In genomic region chr14:95222151-95222631, GRCh38 we compare ENCODE assay signal across 13 cellular contexts.
DNase-seq lines count a peak whose midpoint lies in the region; ATAC-seq, FAIRE-seq and TF ChIP-seq lines count a peak whose summit lies in the region.
"Had no signal": no experiment of that assay in that cellular context is flagged by ENCODE, and none has a peak within 500 bp of the region (broad histone marks: within the 10 kb centered on the region; RNA-seq: fewer than 3 reads in every experiment).

No MANE protein-coding gene starts in this region.

- H3K4me3 ChIP-seq in cardiac fibroblast (replicated peaks in 1 of 2; ENCODE audit: low read depth in 2 of 2, low read length in 2 of 2) = no peak overlapping the region
- H3K4me3 ChIP-seq in HepG2 (replicated peaks in 1 of 3; ENCODE audit: insufficient read depth in 1 of 3, low read depth in 2 of 3, low read length in 3 of 3) = no peak overlapping the region
- H3K4me3 ChIP-seq in thyroid gland (replicated peaks in 1 of 3) = no peak overlapping the region
- H3K4me3 ChIP-seq: ovary, stomach had no signal

- POLR2A ChIA-PET in HepG2 (lab: Yijun Ruan, JAX) = no interaction called here

- H2AFZ ChIP-seq in HepG2 (ENCODE audit: low read length) = no peak overlapping the region

- no peak for TF ChIP-seq POLR2A in HepG2 (IDR thresholded peaks at IDR 0.05; ENCODE audit: insufficient read depth in 1 of 2, low read depth in 2 of 2, low read length in 2 of 2)
- TF ChIP-seq POLR2A in thyroid gland (IDR thresholded peaks at IDR 0.05) = no peak

- CTCF ChIA-PET in HepG2 (lab: Yijun Ruan, JAX; ENCODE audit: low intra/inter-chr PET ratio, low total read pairs) = no interaction called here

- no peaks in the 10 kb centered on the region for H3K9me3 ChIP-seq in HepG2 (ENCODE audit: low read length)
- no peaks in the 10 kb centered on the region for H3K9me3 ChIP-seq in thyroid gland
- H3K9me3 ChIP-seq: ovary, stomach had no signal

- TF ChIP-seq CTCF in cardiac fibroblast (IDR thresholded peaks at IDR 0.05; ENCODE audit: low read depth, low read length) (no peak), HepG2 (CRISPR knock-in tag; IDR thresholded peaks at IDR 0.05) (no peak), thyroid gland (IDR thresholded peaks at IDR 0.05) (peak in 1 of 6 experiments; percentile 3)

- no peaks in the 10 kb centered on the region for H4K20me1 ChIP-seq in HepG2 (ENCODE audit: insufficient read depth, low read length)

- in situ Hi-C loops in HepG2 (cut with HindIII; ENCODE audit: extremely low pct_ligation_motif_present, low pct_unique_long_range_greater_than_20kb) = no loop called here

- BruUV-seq in HepG2 (replicated peaks; lab: Mats Ljungman, UMichigan) = no TSS peak

- 79% methylated on average over 10 of the region's 10 CpGs for WGBS in HepG2 (ENCODE audit: low lambda C conversion rate)
- WGBS in thyroid gland, 2 donors = 64 to 72% methylated on average over 10 of the region's 10 CpGs

- no peaks in the 10 kb centered on the region for H3K79me2 ChIP-seq in HepG2 (ENCODE audit: insufficient read depth, low read length)

- peaks cover 0 to 19% of the 10 kb centered on the region in 2 experiments; a peak in 2 of 5 replicates for H3K36me3 ChIP-seq in HepG2 (replicated peaks in 1 of 2; ENCODE audit: control insufficient read depth in 1 of 2, insufficient read depth in 2 of 2, low read length in 2 of 2)
- H3K36me3 ChIP-seq in thyroid gland = no peaks in the 10 kb centered on the region
- H3K36me3 ChIP-seq: ovary had no signal

- FAIRE-seq in HTR-8/SVneo (lab: Jason Lieb, UNC) (peak; percentile 74), HepG2 (lab: Jason Lieb, UNC) (no peak)
- FAIRE-seq: keratinocyte had no signal

- H3K4me1 ChIP-seq in HepG2 (ENCODE audit: insufficient read depth, low read length) (peaks cover 22% of the 10 kb centered on the region), thyroid gland (peaks cover 43 to 56% of the 10 kb centered on the region in 2 donors)

- no peaks in the 10 kb centered on the region for H3K27me3 ChIP-seq in HepG2 (ENCODE audit: control insufficient read depth in 1 of 2, insufficient read depth in 2 of 2, low read length in 2 of 2)
- H3K27me3 ChIP-seq in thyroid gland = no peaks in the 10 kb centered on the region
- H3K27me3 ChIP-seq: ovary, stomach had no signal

- no peak overlapping the region for H3K4me2 ChIP-seq in HepG2 (ENCODE audit: low read depth, low read length)

- ATAC-seq in HepG2 = peak; percentile 41; the same call in 2 of the 3 replicates
- no peak for ATAC-seq in GM21381 (IDR thresholded peaks at IDR 0.05; ENCODE audit: unreplicated experiment)
- ATAC-seq in HG02588 (IDR thresholded peaks at IDR 0.05; ENCODE audit: unreplicated experiment) = no peak

- H3K27ac ChIP-seq in HepG2 (ENCODE audit: extremely low read length, insufficient read depth, low read length) (no peak overlapping the region), thyroid gland (peak overlapping the region; percentile 3 to 73 (median 53))
- H3K27ac ChIP-seq: ovary, stomach had no signal

- no peak for TF ChIP-seq EP300 in HepG2 (IDR thresholded peaks at IDR 0.05; ENCODE audit: low read depth in 2 of 2, low read length in 2 of 2)
- TF ChIP-seq EP300 in HepG2 (CRISPR knock-in tag; IDR thresholded peaks at IDR 0.05; ENCODE audit: borderline replicate concordance) = no peak

- DNase-seq in HTR-8/SVneo (ENCODE audit: insufficient read length, low spot score) = peak; percentile 54
- peak; percentile 20 to 55 for DNase-seq in cardiac fibroblast (ENCODE audit: low read depth in 2 of 2)
- DNase-seq in HepG2 (ENCODE audit: low spot score) = peak; percentile 6
- peak in 1 of 2 donors; percentile 35 for DNase-seq in thyroid gland
- DNase-seq in activated gamma-delta T cell treated with Interleukin-2 at 50 U/mL for 16 hours = no peak
- DNase-seq in NCI-H2196 (lab: John Stamatoyannopoulos, UW; ENCODE audit: unreplicated experiment) = no peak
- DNase-seq: activated naive CD8-positive, alpha-beta T cell treated with anti-CD3 and anti-CD28 coated beads, Interleukin-2, amount 10 ng/mL, durations not matched to agents 7 days and 5 days; ovary; stimulated activated CD4-positive, alpha-beta T cell treated with anti-CD3 and anti-CD28 coated beads, Interleukin-4, amount 100 ng/mL, for 1 hour; stomach had no signal

- intact Hi-C loops in HepG2 (cut with micrococcal nuclease; ENCODE audit: unreplicated experiment) = loop anchor here (10.0 kb wide), 1 partner anchor 213 kb away; no protein-coding TSS in a partner anchor
- intact Hi-C loops in thyroid gland (cut with DNase I) = no loop called here

- no peak overlapping the region for H3K9ac ChIP-seq in HepG2 (ENCODE audit: insufficient read depth, low read depth, low read length)

- TF ChIP-seq RAD21 in HepG2 (CRISPR knock-in tag; IDR thresholded peaks at IDR 0.05) = no peak

TF ChIP-seq in HepG2, 621 proteins besides CTCF, POLR2A, EP300 and RAD21:
- TF ChIP-seq ZNF264 (CRISPR knock-in tag; IDR thresholded peaks at IDR 0.05) = no peak
- TF ChIP-seq ZNF263 (CRISPR knock-in tag; IDR thresholded peaks at IDR 0.05) = peak; percentile 70

Comparison
In these comparisons a context has a peak if more than half of its experiments do, and no peak if none do; other contexts are left out.
1. DNase-seq: peak in HTR-8/SVneo (single experiment), cardiac fibroblast (2 of 2) and HepG2 (single experiment); none in activated gamma-delta T cell treated with Interleukin-2 at 50 U/mL for 16 hours (single experiment) and NCI-H2196 (single experiment).